ENCODE assay signal across 1 cellular context in genomic region chr6:146027586-146028249, GRCh38.
TF ChIP-seq lines count a peak whose summit lies in the region.

No MANE protein-coding gene starts in this region.

TF ChIP-seq in H1, 55 proteins besides CTCF, POLR2A, EP300 and RAD21 (continued from another document):
- TF ChIP-seq USF2 (IDR thresholded peaks at IDR 0.05; ENCODE audit: low read length) = no peak
